ENCODE assay signal across 25 cellular contexts in genomic region chr5:157941616-157942015, GRCh38.
"Had no signal": no experiment of that assay in that cellular context is flagged by ENCODE, and none has a peak within 500 bp of the region (broad histone marks: within the 10 kb centered on the region; RNA-seq: fewer than 3 reads in every experiment).

No MANE protein-coding gene starts in this region.

- H3K4me3 Mint-ChIP-seq: activated B cell treated with CpG ODN at 0.5 μM for 24 hours; activated CD4-positive, alpha-beta T cell treated with anti-CD3 and anti-CD28 coated beads, Interleukin-2, amount 10 ng/mL, durations not matched to agents 24 days and 14 days; activated CD8-positive, alpha-beta memory T cell treated with anti-CD3 and anti-CD28 coated beads, Interleukin-2, amount 10 ng/mL, durations not matched to agents 7 days and 5 days; activated naive CD8-positive, alpha-beta T cell; activated T-cell treated with anti-CD3 and anti-CD28 coated beads, Interleukin-2, amount 50 U/mL, for 24 hours; T-helper 17 cell had no signal

- DNase-seq: activated B cell treated with CpG ODN at 0.5 μM for 24 hours; activated CD4-positive, alpha-beta T cell treated with anti-CD3 and anti-CD28 coated beads for 1 hour; activated CD4-positive, alpha-beta T cell treated with anti-CD3 and anti-CD28 coated beads, Interleukin-2, amount 10 ng/mL, durations not matched to agents 24 days and 14 days; activated CD4-positive, alpha-beta T cell treated with anti-CD3 and anti-CD28 coated beads, Interleukin-2, amount 50 U/mL, for 48 hours; activated CD8-positive, alpha-beta memory T cell treated with anti-CD3 and anti-CD28 coated beads, Interleukin-2, amount 10 ng/mL, durations not matched to agents 7 days and 5 days; activated effector memory CD4-positive, alpha-beta T cell treated with anti-CD3 and anti-CD28 coated beads, Interleukin-2, amount 50 U/mL, for 16 hours; activated naive CD4-positive, alpha-beta T cell treated with Interleukin-2 at 50 U/mL for 16 hours; activated T-cell treated with anti-CD3 and anti-CD28 coated beads, Interleukin-2, amount 50 U/mL, for 24 hours; anterior cingulate cortex; cerebellar nuclear complex; NCI-H1092; NCI-H1417; NCI-H2029; NCI-H2107; NCI-H2171 treated with DMSO at 0.1 percent for 48 hours; NCI-H345; NCI-H510A; NCI-H526 treated with DMSO at 0.1 percent for 48 hours; NK-92 treated with Interleukin-12 subunit alpha and Interleukin-12 subunit beta, amount 100 ng/mL, for 24 hours; OCI-M1; Peyer's patch; SHP77; T-helper 17 cell; T-helper 9 cell had no signal

- H3K27ac Mint-ChIP-seq: activated B cell treated with CpG ODN at 0.5 μM for 24 hours; activated CD4-positive, alpha-beta T cell treated with anti-CD3 and anti-CD28 coated beads, Interleukin-2, amount 10 ng/mL, durations not matched to agents 24 days and 14 days; activated CD8-positive, alpha-beta memory T cell treated with anti-CD3 and anti-CD28 coated beads, Interleukin-2, amount 10 ng/mL, durations not matched to agents 7 days and 5 days; activated naive CD8-positive, alpha-beta T cell; activated T-cell treated with anti-CD3 and anti-CD28 coated beads, Interleukin-2, amount 50 U/mL, for 24 hours; T-helper 17 cell had no signal

- H3K27me3 Mint-ChIP-seq: activated B cell treated with CpG ODN at 0.5 μM for 24 hours; activated CD8-positive, alpha-beta memory T cell treated with anti-CD3 and anti-CD28 coated beads, Interleukin-2, amount 10 ng/mL, durations not matched to agents 7 days and 5 days; activated naive CD8-positive, alpha-beta T cell; activated T-cell treated with anti-CD3 and anti-CD28 coated beads, Interleukin-2, amount 50 U/mL, for 24 hours had no signal

- H3K4me1 Mint-ChIP-seq: activated B cell treated with CpG ODN at 0.5 μM for 24 hours; activated CD4-positive, alpha-beta T cell treated with anti-CD3 and anti-CD28 coated beads, Interleukin-2, amount 10 ng/mL, durations not matched to agents 24 days and 14 days; activated CD8-positive, alpha-beta memory T cell treated with anti-CD3 and anti-CD28 coated beads, Interleukin-2, amount 10 ng/mL, durations not matched to agents 7 days and 5 days had no signal

- H3K36me3 Mint-ChIP-seq: activated CD8-positive, alpha-beta memory T cell treated with anti-CD3 and anti-CD28 coated beads, Interleukin-2, amount 10 ng/mL, durations not matched to agents 7 days and 5 days; activated naive CD8-positive, alpha-beta T cell had no signal

- H3K9me3 Mint-ChIP-seq: activated B cell treated with CpG ODN at 0.5 μM for 24 hours; activated CD4-positive, alpha-beta T cell treated with anti-CD3 and anti-CD28 coated beads, Interleukin-2, amount 10 ng/mL, durations not matched to agents 24 days and 14 days had no signal

- ATAC-seq: activated CD8-positive, alpha-beta memory T cell treated with anti-CD3 and anti-CD28 coated beads, Interleukin-2, amount 10 ng/mL, durations not matched to agents 7 days and 5 days; T-helper 17 cell had no signal
